In the genomic region with DNA sequence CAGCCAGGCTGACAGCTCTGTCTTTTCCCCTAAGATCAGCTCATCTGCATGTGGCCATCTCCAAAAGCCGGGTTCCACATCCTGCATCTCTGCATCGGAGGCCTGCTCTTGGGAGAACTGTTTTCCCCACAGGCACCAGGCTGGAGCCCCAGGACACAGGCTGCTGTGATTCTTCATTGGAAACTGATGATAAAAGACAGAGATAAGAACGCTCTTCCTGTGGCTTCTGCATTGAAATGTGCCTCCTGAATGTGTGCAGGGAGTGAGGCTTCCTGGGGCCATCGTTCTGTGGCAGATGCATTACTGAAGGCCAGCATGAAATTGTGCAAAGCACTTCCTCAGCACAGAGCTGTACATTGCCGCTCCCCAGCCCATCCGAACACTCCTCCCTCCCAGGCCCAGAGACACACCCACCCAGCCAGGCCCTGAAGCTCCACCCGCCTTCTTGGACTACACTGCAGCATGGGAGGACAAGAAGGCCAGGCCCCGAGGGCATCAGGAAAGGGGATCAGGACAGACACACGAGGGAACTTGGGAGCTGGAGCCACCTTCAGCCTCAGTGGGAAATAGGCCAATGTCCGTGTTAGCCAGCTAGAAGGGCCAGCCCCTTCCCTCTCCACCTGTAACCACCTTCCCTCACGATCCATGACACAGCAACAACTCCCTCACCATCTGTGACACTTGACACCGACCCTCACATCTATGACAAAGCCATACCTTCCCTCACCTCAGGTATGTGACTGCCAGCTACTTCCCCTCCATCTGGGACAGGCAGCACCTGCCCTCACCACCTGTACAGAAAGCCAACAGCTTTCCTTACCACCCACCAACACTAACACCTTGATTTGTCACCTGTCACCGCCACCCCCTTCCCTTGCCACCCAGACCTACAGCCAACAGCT, we compare ENCODE assay signal across 1 cellular context.
TF ChIP-seq lines count a peak whose summit lies in the region.

No MANE protein-coding gene starts in this region.

TF ChIP-seq in H1, 55 proteins besides CTCF, POLR2A, EP300 and RAD21:
- TF ChIP-seq EGR1 (IDR thresholded peaks at IDR 0.05; ENCODE audit: borderline replicate concordance, low read depth, low read length) (no peak), SIN3A (conservative IDR thresholded peaks at IDR 0.05 in 1 of 2, IDR thresholded peaks at IDR 0.05 in 1 of 2; ENCODE audit: low read depth in 1 of 2, low read length in 2 of 2) (0 out of 4 replicates have a peak, but pooled peaks of 1 of the 2 experiments have one; percentile 23), BRCA1 (IDR thresholded peaks at IDR 0.05; ENCODE audit: low read depth, low read length) (no peak), BACH1 (IDR thresholded peaks at IDR 0.05; ENCODE audit: low read length) (peak; percentile 64; the same call in 1 of the 2 replicates), POLR2AphosphoS5 (IDR thresholded peaks at IDR 0.05; ENCODE audit: low read depth, low read length) (no peak), TAF1 (IDR thresholded peaks at IDR 0.05; ENCODE audit: low read depth, low read length) (no peak), SRF (IDR thresholded peaks at IDR 0.05; ENCODE audit: low read depth, low read length) (no peak), NRF1 (IDR thresholded peaks at IDR 0.05; ENCODE audit: low read depth, low read length) (no peak), NANOG (IDR thresholded peaks at IDR 0.05; ENCODE audit: insufficient read depth, low read depth, low read length, poor library complexity, severe bottlenecking) (no peak), BCL11A (IDR thresholded peaks at IDR 0.05; ENCODE audit: low read depth in 2 of 2, low read length in 2 of 2) (no peak), ASH2L (IDR thresholded peaks at IDR 0.05; ENCODE audit: low read length) (no peak)
- TF ChIP-seq, protein P1, sequence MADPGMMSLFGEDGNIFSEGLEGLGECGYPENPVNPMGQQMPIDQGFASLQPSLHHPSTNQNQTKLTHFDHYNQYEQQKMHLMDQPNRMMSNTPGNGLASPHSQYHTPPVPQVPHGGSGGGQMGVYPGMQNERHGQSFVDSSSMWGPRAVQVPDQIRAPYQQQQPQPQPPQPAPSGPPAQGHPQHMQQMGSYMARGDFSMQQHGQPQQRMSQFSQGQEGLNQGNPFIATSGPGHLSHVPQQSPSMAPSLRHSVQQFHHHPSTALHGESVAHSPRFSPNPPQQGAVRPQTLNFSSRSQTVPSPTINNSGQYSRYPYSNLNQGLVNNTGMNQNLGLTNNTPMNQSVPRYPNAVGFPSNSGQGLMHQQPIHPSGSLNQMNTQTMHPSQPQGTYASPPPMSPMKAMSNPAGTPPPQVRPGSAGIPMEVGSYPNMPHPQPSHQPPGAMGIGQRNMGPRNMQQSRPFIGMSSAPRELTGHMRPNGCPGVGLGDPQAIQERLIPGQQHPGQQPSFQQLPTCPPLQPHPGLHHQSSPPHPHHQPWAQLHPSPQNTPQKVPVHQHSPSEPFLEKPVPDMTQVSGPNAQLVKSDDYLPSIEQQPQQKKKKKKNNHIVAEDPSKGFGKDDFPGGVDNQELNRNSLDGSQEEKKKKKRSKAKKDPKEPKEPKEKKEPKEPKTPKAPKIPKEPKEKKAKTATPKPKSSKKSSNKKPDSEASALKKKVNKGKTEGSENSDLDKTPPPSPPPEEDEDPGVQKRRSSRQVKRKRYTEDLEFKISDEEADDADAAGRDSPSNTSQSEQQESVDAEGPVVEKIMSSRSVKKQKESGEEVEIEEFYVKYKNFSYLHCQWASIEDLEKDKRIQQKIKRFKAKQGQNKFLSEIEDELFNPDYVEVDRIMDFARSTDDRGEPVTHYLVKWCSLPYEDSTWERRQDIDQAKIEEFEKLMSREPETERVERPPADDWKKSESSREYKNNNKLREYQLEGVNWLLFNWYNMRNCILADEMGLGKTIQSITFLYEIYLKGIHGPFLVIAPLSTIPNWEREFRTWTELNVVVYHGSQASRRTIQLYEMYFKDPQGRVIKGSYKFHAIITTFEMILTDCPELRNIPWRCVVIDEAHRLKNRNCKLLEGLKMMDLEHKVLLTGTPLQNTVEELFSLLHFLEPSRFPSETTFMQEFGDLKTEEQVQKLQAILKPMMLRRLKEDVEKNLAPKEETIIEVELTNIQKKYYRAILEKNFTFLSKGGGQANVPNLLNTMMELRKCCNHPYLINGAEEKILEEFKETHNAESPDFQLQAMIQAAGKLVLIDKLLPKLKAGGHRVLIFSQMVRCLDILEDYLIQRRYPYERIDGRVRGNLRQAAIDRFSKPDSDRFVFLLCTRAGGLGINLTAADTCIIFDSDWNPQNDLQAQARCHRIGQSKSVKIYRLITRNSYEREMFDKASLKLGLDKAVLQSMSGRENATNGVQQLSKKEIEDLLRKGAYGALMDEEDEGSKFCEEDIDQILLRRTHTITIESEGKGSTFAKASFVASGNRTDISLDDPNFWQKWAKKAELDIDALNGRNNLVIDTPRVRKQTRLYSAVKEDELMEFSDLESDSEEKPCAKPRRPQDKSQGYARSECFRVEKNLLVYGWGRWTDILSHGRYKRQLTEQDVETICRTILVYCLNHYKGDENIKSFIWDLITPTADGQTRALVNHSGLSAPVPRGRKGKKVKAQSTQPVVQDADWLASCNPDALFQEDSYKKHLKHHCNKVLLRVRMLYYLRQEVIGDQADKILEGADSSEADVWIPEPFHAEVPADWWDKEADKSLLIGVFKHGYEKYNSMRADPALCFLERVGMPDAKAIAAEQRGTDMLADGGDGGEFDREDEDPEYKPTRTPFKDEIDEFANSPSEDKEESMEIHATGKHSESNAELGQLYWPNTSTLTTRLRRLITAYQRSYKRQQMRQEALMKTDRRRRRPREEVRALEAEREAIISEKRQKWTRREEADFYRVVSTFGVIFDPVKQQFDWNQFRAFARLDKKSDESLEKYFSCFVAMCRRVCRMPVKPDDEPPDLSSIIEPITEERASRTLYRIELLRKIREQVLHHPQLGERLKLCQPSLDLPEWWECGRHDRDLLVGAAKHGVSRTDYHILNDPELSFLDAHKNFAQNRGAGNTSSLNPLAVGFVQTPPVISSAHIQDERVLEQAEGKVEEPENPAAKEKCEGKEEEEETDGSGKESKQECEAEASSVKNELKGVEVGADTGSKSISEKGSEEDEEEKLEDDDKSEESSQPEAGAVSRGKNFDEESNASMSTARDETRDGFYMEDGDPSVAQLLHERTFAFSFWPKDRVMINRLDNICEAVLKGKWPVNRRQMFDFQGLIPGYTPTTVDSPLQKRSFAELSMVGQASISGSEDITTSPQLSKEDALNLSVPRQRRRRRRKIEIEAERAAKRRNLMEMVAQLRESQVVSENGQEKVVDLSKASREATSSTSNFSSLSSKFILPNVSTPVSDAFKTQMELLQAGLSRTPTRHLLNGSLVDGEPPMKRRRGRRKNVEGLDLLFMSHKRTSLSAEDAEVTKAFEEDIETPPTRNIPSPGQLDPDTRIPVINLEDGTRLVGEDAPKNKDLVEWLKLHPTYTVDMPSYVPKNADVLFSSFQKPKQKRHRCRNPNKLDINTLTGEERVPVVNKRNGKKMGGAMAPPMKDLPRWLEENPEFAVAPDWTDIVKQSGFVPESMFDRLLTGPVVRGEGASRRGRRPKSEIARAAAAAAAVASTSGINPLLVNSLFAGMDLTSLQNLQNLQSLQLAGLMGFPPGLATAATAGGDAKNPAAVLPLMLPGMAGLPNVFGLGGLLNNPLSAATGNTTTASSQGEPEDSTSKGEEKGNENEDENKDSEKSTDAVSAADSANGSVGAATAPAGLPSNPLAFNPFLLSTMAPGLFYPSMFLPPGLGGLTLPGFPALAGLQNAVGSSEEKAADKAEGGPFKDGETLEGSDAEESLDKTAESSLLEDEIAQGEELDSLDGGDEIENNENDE (IDR thresholded peaks at IDR 0.05; ENCODE audit: insufficient replicate concordance, low read length), result no peak
- TF ChIP-seq, protein P2, sequence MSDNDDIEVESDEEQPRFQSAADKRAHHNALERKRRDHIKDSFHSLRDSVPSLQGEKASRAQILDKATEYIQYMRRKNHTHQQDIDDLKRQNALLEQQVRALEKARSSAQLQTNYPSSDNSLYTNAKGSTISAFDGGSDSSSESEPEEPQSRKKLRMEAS (IDR thresholded peaks at IDR 0.05), result no peak
- TF ChIP-seq, protein P3, sequence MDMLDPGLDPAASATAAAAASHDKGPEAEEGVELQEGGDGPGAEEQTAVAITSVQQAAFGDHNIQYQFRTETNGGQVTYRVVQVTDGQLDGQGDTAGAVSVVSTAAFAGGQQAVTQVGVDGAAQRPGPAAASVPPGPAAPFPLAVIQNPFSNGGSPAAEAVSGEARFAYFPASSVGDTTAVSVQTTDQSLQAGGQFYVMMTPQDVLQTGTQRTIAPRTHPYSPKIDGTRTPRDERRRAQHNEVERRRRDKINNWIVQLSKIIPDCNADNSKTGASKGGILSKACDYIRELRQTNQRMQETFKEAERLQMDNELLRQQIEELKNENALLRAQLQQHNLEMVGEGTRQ (IDR thresholded peaks at IDR 0.05; ENCODE audit: low read length), result no peak
TF ChIP-seq in H1: peak in this region for 2.
